In the genomic region with DNA sequence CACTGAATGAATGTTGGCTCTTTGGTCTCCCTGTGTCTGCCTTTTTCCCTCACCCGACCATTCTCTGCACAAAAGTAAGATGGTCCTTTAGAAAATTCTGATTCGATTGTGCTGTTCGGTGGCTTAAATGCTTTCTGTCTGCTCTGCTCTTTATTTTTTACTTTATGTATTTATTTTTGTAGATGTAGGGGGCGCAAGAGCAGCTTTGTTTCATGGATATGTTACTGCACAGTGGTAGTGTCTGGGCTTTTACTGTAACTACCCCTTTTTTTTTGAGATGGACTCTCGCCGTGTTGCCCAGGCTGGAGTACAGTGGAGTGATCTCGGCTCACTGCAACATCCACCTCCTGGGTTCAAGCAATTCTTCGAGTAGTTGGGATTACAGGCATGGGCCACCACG, we compare ENCODE assay signal across 16 cellular contexts. TPM values are rescaled to one million over a fixed set of nuclear protein-coding genes. Genes with fewer than 3 reads are reported as not detected.
A peak's percentile ranks its signal among the peaks of the same experiment; 100 is the strongest.
DNase-seq lines count a peak whose midpoint lies in the region; TF ChIP-seq lines count a peak whose summit lies in the region.
"Had no signal": no experiment of that assay in that cellular context is flagged by ENCODE, and none has a peak within 500 bp of the region (broad histone marks: within the 10 kb centered on the region; RNA-seq: fewer than 3 reads in every experiment).

No MANE protein-coding gene starts in this region.

- H3F3A ChIP-seq in DOHH2 (ENCODE audit: control insufficient read depth, insufficient read depth) (no peaks in the 10 kb centered on the region), neural progenitor cell (ENCODE audit: low read depth) (no peaks in the 10 kb centered on the region)

- H3K4me3 ChIP-seq in DOHH2 (ENCODE audit: low read length) (no peak overlapping the region), neural progenitor cell (no peak overlapping the region)
- H3K4me3 ChIP-seq: BLaER1, GM12878 had no signal

- no peaks in the 10 kb centered on the region for H3K36me3 Mint-ChIP-seq in neural progenitor cell

- no peaks in the 10 kb centered on the region for H3K79me2 ChIP-seq in DOHH2 (ENCODE audit: control insufficient read depth, low read length)
- H3K79me2 ChIP-seq in neural progenitor cell (ENCODE audit: low read depth): no peaks in the 10 kb centered on the region

- H3K9me3 Mint-ChIP-seq in neural progenitor cell: peaks cover 3% of the 10 kb centered on the region

- H4K20me1 ChIP-seq in DOHH2 (ENCODE audit: control insufficient read depth, insufficient read depth, low read depth, low read length): no peaks in the 10 kb centered on the region
- H4K20me1 ChIP-seq in neural progenitor cell (ENCODE audit: low read depth): no peaks in the 10 kb centered on the region

- no peak overlapping the region for H2AFZ ChIP-seq in neural progenitor cell (replicated peaks)

- H3K36me3 ChIP-seq in DOHH2 (ENCODE audit: control insufficient read depth, low read length) (no peaks in the 10 kb centered on the region), neural progenitor cell (no peaks in the 10 kb centered on the region)

- no peak overlapping the region for H3K4me2 ChIP-seq in DOHH2 (ENCODE audit: low read length)
- no peak overlapping the region for H3K4me2 ChIP-seq in neural progenitor cell
- H3K4me2 ChIP-seq: BLaER1 had no signal

- no peaks in the 10 kb centered on the region for H3K4me1 Mint-ChIP-seq in neural progenitor cell

- H3K27me3 ChIP-seq in DOHH2 (ENCODE audit: control insufficient read depth, low read length) (peaks cover 1% of the 10 kb centered on the region; the same call in 1 of the 2 replicates), neural progenitor cell (no peaks in the 10 kb centered on the region)
- H3K27me3 ChIP-seq: BLaER1 had no signal

- no peak overlapping the region for H3K27ac ChIP-seq in DOHH2 (ENCODE audit: low read depth, low read length)
- no peak overlapping the region for H3K27ac ChIP-seq in neural progenitor cell
- H3K27ac ChIP-seq: BLaER1 had no signal

- no peak overlapping the region for H3K9ac ChIP-seq in neural progenitor cell
- H3K9ac ChIP-seq: BLaER1 had no signal

- H3K4me1 ChIP-seq in DOHH2 (ENCODE audit: control insufficient read depth, low read length) (no peaks in the 10 kb centered on the region), neural progenitor cell (no peaks in the 10 kb centered on the region)

- H3K9me3 ChIP-seq in DOHH2 (ENCODE audit: control insufficient read depth, insufficient read depth, low read length) (no peaks in the 10 kb centered on the region), neural progenitor cell (ENCODE audit: low read depth) (no peaks in the 10 kb centered on the region)
- H3K9me3 ChIP-seq: BLaER1 had no signal

- peak; percentile 35 for TF ChIP-seq CTCF in DOHH2 (IDR thresholded peaks at IDR 0.05; ENCODE audit: low read depth, low read length, poor library complexity, severe bottlenecking)
- TF ChIP-seq CTCF in neural progenitor cell (IDR thresholded peaks at IDR 0.05): peak; percentile 14

- H3K4me3 Mint-ChIP-seq in neural progenitor cell: no peak overlapping the region

- peaks cover 2% of the 10 kb centered on the region for H3K27me3 Mint-ChIP-seq in neural progenitor cell (ENCODE audit: insufficient read depth, low read depth)

- no peak overlapping the region for H3K27ac Mint-ChIP-seq in neural progenitor cell

- DNase-seq in Kasumi-1 (lab: John Stamatoyannopoulos, UW): peak; percentile 20 to 33
- peak; percentile 40 for DNase-seq in OCI-M1 (lab: John Stamatoyannopoulos, UW)
- no peak for DNase-seq in neural progenitor cell (ENCODE audit: low spot score)
- DNase-seq in DMS53 treated with DMSO at 0.1 percent for 48 hours (lab: John Stamatoyannopoulos, UW; ENCODE audit: unreplicated experiment): no peak
- no peak for DNase-seq in NCI-H146 (lab: John Stamatoyannopoulos, UW)
- DNase-seq in NCI-H82 treated with DMSO at 0.1 percent for 48 hours (lab: John Stamatoyannopoulos, UW; ENCODE audit: unreplicated experiment): no peak
- DNase-seq: DMS153, HCEC 1CT, KG1, NCI-H1436, NCI-H2081 treated with DMSO at 0.1 percent for 48 hours, NCI-H526, SHP77 had no signal

- H3K9me2 ChIP-seq in DOHH2 (replicated peaks; ENCODE audit: control insufficient read depth, low read length): no peaks in the 10 kb centered on the region

RNA-seq across cellular contexts. Expression of gene NLRP3, which starts 15.7 kb away (rescaled TPM):
- total RNA-seq in neural progenitor cell (ENCODE audit: low replicate concordance): 0.09 and 2.6 TPM in 2 replicates

RNA-seq across cellular contexts. Expression of gene OR2B11, which starts 26.3 kb away (rescaled TPM):
- not detected in 2 replicates for total RNA-seq in neural progenitor cell (ENCODE audit: low replicate concordance)
- total RNA-seq: GM12878 had no signal

Comparison
In these comparisons a context has a peak if more than half of its experiments do, and no peak if none do; other contexts are left out.
1. DNase-seq: peak in Kasumi-1 (2 of 2) and OCI-M1 (single experiment); none in neural progenitor cell (single experiment), DMS53 treated with DMSO at 0.1 percent for 48 hours (single experiment), NCI-H146 (single experiment) and NCI-H82 treated with DMSO at 0.1 percent for 48 hours (single experiment).